In the genomic region with DNA sequence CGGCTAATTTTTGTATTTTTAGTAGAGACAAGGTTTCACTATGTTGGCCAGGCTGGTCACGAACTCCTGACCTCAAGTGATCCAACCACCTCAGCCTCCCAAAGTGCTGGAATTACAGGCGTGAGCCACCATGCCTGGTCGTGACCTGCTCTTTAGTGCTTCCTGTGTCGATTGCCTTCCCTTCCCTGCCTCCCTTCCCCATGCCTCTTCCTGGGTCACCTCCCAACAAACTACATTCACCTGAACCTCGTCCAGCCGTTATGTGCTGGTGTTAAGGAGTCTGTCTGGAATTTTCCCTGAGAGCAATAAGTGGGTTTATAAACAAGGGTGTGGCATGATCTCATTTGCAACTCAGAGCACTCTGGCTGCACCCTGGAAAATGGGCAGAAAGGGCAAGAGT, we compare ENCODE assay signal across 1 cellular context.
A peak's percentile ranks its signal among the peaks of the same experiment; 100 is the strongest.
TF ChIP-seq lines count a peak whose summit lies in the region.

No MANE protein-coding gene starts in this region.

TF ChIP-seq in GM12878, 131 proteins besides CTCF, POLR2A, EP300 and RAD21:
- TF ChIP-seq KDM1A (IDR thresholded peaks at IDR 0.05; ENCODE audit: borderline replicate concordance) (no peak), MEF2B (IDR thresholded peaks at IDR 0.05; ENCODE audit: partially characterized antibody, poor library complexity, severe bottlenecking) (no peak), SRF (IDR thresholded peaks at IDR 0.05; ENCODE audit: low read depth in 2 of 2, low read length in 2 of 2) (no peak), ZSCAN29 (IDR thresholded peaks at IDR 0.05) (no peak), ZNF622 (IDR thresholded peaks at IDR 0.05) (no peak), YY1 (IDR thresholded peaks at IDR 0.05; ENCODE audit: low read depth, low read length) (no peak)
- TF ChIP-seq, protein P1, sequence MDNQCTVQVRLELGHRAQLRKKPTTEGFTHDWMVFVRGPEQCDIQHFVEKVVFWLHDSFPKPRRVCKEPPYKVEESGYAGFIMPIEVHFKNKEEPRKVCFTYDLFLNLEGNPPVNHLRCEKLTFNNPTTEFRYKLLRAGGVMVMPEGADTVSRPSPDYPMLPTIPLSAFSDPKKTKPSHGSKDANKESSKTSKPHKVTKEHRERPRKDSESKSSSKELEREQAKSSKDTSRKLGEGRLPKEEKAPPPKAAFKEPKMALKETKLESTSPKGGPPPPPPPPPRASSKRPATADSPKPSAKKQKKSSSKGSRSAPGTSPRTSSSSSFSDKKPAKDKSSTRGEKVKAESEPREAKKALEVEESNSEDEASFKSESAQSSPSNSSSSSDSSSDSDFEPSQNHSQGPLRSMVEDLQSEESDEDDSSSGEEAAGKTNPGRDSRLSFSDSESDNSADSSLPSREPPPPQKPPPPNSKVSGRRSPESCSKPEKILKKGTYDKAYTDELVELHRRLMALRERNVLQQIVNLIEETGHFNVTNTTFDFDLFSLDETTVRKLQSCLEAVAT (IDR thresholded peaks at IDR 0.05) = 0 out of 2 replicates have a peak, but pooled peaks have one; percentile 1
- TF ChIP-seq, protein P2, sequence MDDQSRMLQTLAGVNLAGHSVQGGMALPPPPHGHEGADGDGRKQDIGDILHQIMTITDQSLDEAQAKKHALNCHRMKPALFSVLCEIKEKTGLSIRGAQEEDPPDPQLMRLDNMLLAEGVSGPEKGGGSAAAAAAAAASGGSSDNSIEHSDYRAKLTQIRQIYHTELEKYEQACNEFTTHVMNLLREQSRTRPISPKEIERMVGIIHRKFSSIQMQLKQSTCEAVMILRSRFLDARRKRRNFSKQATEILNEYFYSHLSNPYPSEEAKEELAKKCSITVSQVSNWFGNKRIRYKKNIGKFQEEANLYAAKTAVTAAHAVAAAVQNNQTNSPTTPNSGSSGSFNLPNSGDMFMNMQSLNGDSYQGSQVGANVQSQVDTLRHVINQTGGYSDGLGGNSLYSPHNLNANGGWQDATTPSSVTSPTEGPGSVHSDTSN (IDR thresholded peaks at IDR 0.05; ENCODE audit: insufficient replicate concordance, low read depth, low read length) = no peak
- TF ChIP-seq, protein P3, sequence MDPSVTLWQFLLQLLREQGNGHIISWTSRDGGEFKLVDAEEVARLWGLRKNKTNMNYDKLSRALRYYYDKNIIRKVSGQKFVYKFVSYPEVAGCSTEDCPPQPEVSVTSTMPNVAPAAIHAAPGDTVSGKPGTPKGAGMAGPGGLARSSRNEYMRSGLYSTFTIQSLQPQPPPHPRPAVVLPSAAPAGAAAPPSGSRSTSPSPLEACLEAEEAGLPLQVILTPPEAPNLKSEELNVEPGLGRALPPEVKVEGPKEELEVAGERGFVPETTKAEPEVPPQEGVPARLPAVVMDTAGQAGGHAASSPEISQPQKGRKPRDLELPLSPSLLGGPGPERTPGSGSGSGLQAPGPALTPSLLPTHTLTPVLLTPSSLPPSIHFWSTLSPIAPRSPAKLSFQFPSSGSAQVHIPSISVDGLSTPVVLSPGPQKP (IDR thresholded peaks at IDR 0.05; ENCODE audit: low read depth, low read length) = no peak
TF ChIP-seq in GM12878: peak in this region for 1.
